Comparison of ENCODE assay signal across 3 cellular contexts in the genomic region with DNA sequence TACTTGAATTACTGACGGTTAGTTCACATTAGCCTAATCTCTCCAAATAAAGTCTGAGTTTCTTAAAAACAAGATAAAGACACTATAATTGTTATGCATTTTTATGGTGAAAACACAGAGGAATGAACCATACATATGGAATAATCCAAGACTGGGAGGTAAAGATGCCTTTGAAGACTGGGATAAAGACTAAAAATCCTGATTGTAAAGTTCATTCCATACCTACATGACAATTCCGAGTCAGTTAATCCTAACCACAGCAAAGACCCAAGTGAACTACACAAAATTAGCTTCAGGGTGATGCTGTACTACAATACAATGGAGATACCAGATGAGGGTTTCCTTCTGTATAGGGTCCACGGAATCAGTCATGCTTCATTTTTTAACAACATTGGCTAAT.
TF ChIP-seq lines count a peak whose summit lies in the region.

No MANE protein-coding gene starts in this region.

TF ChIP-seq in A549, 52 proteins besides CTCF, POLR2A, EP300 and RAD21 (continued from another document):
- TF ChIP-seq, protein P1, sequence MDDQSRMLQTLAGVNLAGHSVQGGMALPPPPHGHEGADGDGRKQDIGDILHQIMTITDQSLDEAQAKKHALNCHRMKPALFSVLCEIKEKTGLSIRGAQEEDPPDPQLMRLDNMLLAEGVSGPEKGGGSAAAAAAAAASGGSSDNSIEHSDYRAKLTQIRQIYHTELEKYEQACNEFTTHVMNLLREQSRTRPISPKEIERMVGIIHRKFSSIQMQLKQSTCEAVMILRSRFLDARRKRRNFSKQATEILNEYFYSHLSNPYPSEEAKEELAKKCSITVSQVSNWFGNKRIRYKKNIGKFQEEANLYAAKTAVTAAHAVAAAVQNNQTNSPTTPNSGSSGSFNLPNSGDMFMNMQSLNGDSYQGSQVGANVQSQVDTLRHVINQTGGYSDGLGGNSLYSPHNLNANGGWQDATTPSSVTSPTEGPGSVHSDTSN (IDR thresholded peaks at IDR 0.05): no peak
- TF ChIP-seq, protein P2, sequence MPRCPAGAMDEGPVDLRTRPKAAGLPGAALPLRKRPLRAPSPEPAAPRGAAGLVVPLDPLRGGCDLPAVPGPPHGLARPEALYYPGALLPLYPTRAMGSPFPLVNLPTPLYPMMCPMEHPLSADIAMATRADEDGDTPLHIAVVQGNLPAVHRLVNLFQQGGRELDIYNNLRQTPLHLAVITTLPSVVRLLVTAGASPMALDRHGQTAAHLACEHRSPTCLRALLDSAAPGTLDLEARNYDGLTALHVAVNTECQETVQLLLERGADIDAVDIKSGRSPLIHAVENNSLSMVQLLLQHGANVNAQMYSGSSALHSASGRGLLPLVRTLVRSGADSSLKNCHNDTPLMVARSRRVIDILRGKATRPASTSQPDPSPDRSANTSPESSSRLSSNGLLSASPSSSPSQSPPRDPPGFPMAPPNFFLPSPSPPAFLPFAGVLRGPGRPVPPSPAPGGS (IDR thresholded peaks at IDR 0.05): no peak
- TF ChIP-seq ZNF302 (CRISPR knock-in tag; IDR thresholded peaks at IDR 0.05) (no peak), TFCP2L1 (CRISPR knock-in tag; IDR thresholded peaks at IDR 0.05) (no peak), CBX2 (IDR thresholded peaks at IDR 0.05; ENCODE audit: borderline replicate concordance, low read depth) (no peak), ZSCAN20 (CRISPR knock-in tag; IDR thresholded peaks at IDR 0.05) (no peak), NFE2L2 (conservative IDR thresholded peaks at IDR 0.05; ENCODE audit: low read length) (no peak), ESRRA (IDR thresholded peaks at IDR 0.05; ENCODE audit: borderline replicate concordance, low read length) (no peak), CBX8 (IDR thresholded peaks at IDR 0.05) (no peak)
- TF ChIP-seq, protein P3, sequence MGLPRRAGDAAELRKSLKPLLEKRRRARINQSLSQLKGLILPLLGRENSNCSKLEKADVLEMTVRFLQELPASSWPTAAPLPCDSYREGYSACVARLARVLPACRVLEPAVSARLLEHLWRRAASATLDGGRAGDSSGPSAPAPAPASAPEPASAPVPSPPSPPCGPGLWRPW (IDR thresholded peaks at IDR 0.05): no peak
TF ChIP-seq in A549: peak in this region for 0.

TF ChIP-seq in HEK293, 187 proteins besides CTCF, POLR2A, EP300 and RAD21:
- TF ChIP-seq, protein P4, sequence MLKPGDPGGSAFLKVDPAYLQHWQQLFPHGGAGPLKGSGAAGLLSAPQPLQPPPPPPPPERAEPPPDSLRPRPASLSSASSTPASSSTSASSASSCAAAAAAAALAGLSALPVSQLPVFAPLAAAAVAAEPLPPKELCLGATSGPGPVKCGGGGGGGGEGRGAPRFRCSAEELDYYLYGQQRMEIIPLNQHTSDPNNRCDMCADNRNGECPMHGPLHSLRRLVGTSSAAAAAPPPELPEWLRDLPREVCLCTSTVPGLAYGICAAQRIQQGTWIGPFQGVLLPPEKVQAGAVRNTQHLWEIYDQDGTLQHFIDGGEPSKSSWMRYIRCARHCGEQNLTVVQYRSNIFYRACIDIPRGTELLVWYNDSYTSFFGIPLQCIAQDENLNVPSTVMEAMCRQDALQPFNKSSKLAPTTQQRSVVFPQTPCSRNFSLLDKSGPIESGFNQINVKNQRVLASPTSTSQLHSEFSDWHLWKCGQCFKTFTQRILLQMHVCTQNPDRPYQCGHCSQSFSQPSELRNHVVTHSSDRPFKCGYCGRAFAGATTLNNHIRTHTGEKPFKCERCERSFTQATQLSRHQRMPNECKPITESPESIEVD (tag by site-specific recombination; IDR thresholded peaks at IDR 0.05): peak; percentile 0; the same call in 1 of the 2 replicates
- TF ChIP-seq GLIS1 (tag by site-specific recombination; IDR thresholded peaks at IDR 0.05) (no peak), ZNF600 (tag by site-specific recombination; IDR thresholded peaks at IDR 0.05) (peak; percentile 66), ZNF266 (tag by site-specific recombination; IDR thresholded peaks at IDR 0.05; ENCODE audit: low read depth) (no peak)

TF ChIP-seq in SK-N-SH treated with all-trans-retinoic acid at 6 μM for 48 hours, 23 proteins besides CTCF, POLR2A, EP300 and RAD21 (continued from another document):
- TF ChIP-seq, protein P5, sequence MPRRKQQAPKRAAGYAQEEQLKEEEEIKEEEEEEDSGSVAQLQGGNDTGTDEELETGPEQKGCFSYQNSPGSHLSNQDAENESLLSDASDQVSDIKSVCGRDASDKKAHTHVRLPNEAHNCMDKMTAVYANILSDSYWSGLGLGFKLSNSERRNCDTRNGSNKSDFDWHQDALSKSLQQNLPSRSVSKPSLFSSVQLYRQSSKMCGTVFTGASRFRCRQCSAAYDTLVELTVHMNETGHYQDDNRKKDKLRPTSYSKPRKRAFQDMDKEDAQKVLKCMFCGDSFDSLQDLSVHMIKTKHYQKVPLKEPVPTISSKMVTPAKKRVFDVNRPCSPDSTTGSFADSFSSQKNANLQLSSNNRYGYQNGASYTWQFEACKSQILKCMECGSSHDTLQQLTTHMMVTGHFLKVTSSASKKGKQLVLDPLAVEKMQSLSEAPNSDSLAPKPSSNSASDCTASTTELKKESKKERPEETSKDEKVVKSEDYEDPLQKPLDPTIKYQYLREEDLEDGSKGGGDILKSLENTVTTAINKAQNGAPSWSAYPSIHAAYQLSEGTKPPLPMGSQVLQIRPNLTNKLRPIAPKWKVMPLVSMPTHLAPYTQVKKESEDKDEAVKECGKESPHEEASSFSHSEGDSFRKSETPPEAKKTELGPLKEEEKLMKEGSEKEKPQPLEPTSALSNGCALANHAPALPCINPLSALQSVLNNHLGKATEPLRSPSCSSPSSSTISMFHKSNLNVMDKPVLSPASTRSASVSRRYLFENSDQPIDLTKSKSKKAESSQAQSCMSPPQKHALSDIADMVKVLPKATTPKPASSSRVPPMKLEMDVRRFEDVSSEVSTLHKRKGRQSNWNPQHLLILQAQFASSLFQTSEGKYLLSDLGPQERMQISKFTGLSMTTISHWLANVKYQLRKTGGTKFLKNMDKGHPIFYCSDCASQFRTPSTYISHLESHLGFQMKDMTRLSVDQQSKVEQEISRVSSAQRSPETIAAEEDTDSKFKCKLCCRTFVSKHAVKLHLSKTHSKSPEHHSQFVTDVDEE (CRISPR knock-in tag; IDR thresholded peaks at IDR 0.05): no peak
- TF ChIP-seq, protein P6, sequence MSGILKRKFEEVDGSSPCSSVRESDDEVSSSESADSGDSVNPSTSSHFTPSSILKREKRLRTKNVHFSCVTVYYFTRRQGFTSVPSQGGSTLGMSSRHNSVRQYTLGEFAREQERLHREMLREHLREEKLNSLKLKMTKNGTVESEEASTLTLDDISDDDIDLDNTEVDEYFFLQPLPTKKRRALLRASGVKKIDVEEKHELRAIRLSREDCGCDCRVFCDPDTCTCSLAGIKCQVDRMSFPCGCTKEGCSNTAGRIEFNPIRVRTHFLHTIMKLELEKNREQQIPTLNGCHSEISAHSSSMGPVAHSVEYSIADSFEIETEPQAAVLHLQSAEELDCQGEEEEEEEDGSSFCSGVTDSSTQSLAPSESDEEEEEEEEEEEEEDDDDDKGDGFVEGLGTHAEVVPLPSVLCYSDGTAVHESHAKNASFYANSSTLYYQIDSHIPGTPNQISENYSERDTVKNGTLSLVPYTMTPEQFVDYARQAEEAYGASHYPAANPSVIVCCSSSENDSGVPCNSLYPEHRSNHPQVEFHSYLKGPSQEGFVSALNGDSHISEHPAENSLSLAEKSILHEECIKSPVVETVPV (CRISPR knock-in tag; IDR thresholded peaks at IDR 0.05): no peak
- TF ChIP-seq ARNTL (CRISPR knock-in tag; IDR thresholded peaks at IDR 0.05; ENCODE audit: borderline replicate concordance, low read depth) (no peak), TCF4 (CRISPR knock-in tag; IDR thresholded peaks at IDR 0.05; ENCODE audit: borderline replicate concordance) (no peak), ESRRG (CRISPR knock-in tag; IDR thresholded peaks at IDR 0.05) (no peak), ZFP30 (CRISPR knock-in tag; IDR thresholded peaks at IDR 0.05) (no peak), TOX (CRISPR knock-in tag; IDR thresholded peaks at IDR 0.05; ENCODE audit: borderline replicate concordance) (no peak), ZNF8 (CRISPR knock-in tag; IDR thresholded peaks at IDR 0.05) (no peak), RARB (CRISPR knock-in tag; IDR thresholded peaks at IDR 0.05) (no peak), PPARA (CRISPR knock-in tag; IDR thresholded peaks at IDR 0.05; ENCODE audit: borderline replicate concordance) (no peak), ZNF70 (CRISPR knock-in tag; IDR thresholded peaks at IDR 0.05) (no peak)
- TF ChIP-seq, protein P7, sequence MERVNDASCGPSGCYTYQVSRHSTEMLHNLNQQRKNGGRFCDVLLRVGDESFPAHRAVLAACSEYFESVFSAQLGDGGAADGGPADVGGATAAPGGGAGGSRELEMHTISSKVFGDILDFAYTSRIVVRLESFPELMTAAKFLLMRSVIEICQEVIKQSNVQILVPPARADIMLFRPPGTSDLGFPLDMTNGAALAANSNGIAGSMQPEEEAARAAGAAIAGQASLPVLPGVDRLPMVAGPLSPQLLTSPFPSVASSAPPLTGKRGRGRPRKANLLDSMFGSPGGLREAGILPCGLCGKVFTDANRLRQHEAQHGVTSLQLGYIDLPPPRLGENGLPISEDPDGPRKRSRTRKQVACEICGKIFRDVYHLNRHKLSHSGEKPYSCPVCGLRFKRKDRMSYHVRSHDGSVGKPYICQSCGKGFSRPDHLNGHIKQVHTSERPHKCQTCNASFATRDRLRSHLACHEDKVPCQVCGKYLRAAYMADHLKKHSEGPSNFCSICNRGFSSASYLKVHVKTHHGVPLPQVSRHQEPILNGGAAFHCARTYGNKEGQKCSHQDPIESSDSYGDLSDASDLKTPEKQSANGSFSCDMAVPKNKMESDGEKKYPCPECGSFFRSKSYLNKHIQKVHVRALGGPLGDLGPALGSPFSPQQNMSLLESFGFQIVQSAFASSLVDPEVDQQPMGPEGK (CRISPR knock-in tag; IDR thresholded peaks at IDR 0.05; ENCODE audit: borderline replicate concordance): no peak
- TF ChIP-seq, protein P8, sequence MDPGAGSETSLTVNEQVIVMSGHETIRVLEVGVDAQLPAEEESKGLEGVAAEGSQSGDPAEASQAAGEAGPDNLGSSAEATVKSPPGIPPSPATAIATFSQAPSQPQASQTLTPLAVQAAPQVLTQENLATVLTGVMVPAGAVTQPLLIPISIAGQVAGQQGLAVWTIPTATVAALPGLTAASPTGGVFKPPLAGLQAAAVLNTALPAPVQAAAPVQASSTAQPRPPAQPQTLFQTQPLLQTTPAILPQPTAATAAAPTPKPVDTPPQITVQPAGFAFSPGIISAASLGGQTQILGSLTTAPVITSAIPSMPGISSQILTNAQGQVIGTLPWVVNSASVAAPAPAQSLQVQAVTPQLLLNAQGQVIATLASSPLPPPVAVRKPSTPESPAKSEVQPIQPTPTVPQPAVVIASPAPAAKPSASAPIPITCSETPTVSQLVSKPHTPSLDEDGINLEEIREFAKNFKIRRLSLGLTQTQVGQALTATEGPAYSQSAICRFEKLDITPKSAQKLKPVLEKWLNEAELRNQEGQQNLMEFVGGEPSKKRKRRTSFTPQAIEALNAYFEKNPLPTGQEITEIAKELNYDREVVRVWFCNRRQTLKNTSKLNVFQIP (CRISPR knock-in tag; IDR thresholded peaks at IDR 0.05; ENCODE audit: borderline replicate concordance, low read depth): no peak
